In genomic region chr11:97722065-97722464, GRCh38 we compare ENCODE assay signal across 14 cellular contexts.
DNase-seq lines count a peak whose midpoint lies in the region; ATAC-seq, FAIRE-seq and TF ChIP-seq lines count a peak whose summit lies in the region.
"Had no signal": no experiment of that assay in that cellular context is flagged by ENCODE, and none has a peak within 500 bp of the region (broad histone marks: within the 10 kb centered on the region; RNA-seq: fewer than 3 reads in every experiment).

No MANE protein-coding gene starts in this region.

- peak overlapping the region; percentile 41 for H2AFZ ChIP-seq in astrocyte (ENCODE audit: low read depth, low read length)

- no peaks in the 10 kb centered on the region for H3K36me3 Mint-ChIP-seq in Caco-2 (ENCODE audit: insufficient read depth, unreplicated experiment)
- H3K36me3 Mint-ChIP-seq in astrocyte (ENCODE audit: low read depth, unreplicated experiment) = no peaks in the 10 kb centered on the region

- intact Hi-C loops in Caco-2 (cut with micrococcal nuclease; ENCODE audit: unreplicated experiment) = no loop called here

- H3K27ac Mint-ChIP-seq in Caco-2 (ENCODE audit: unreplicated experiment) = peak overlapping the region; percentile 56
- peak overlapping the region; percentile 97 for H3K27ac Mint-ChIP-seq in astrocyte (ENCODE audit: unreplicated experiment)
- H3K27ac Mint-ChIP-seq: activated T-helper 17 cell treated with anti-CD3 and anti-CD28 coated beads, Interleukin-2, amount 50 U/mL, for 72 hours had no signal

- H3K36me3 ChIP-seq in Caco-2 (ENCODE audit: control insufficient read depth, insufficient read depth, low read length) (no peaks in the 10 kb centered on the region), HUES64 (ENCODE audit: insufficient read depth, low read length) (no peaks in the 10 kb centered on the region), astrocyte (ENCODE audit: insufficient read depth, low read length) (no peaks in the 10 kb centered on the region), iPS-20b (ENCODE audit: insufficient read depth, low read depth, low read length) (no peaks in the 10 kb centered on the region)

- H3K27ac ChIP-seq in HUES64 (ENCODE audit: low read depth, low read length) (peak overlapping the region; percentile 81), astrocyte (ENCODE audit: low read depth, low read length) (peak overlapping the region; percentile 82), iPS-20b (ENCODE audit: low read length) (peak overlapping the region; percentile 17)

- 97% methylated on average over 1 of the region's 1 CpG for WGBS in HUES64

- H3K9ac ChIP-seq in HUES64 (ENCODE audit: low read depth, low read length) = no peak overlapping the region
- peak overlapping the region; percentile 57 for H3K9ac ChIP-seq in astrocyte (ENCODE audit: low read length)
- H3K9ac ChIP-seq in iPS-20b (ENCODE audit: low read depth, low read length) = no peak overlapping the region

- H3K9me3 ChIP-seq in Caco-2 (0 out of 2 replicates have a peak, but pooled peaks cover 3% of the 10 kb centered on the region), HUES64 (ENCODE audit: insufficient read depth, low read depth, low read length) (no peaks in the 10 kb centered on the region), astrocyte (ENCODE audit: insufficient read depth, low read depth, low read length) (no peaks in the 10 kb centered on the region), iPS-20b (ENCODE audit: insufficient read depth, low read depth, low read length) (no peaks in the 10 kb centered on the region)

- H3K27me3 Mint-ChIP-seq in Caco-2 (ENCODE audit: insufficient read depth, unreplicated experiment) = no peaks in the 10 kb centered on the region
- H3K27me3 Mint-ChIP-seq in astrocyte (ENCODE audit: low read depth, unreplicated experiment) = no peaks in the 10 kb centered on the region
- H3K27me3 Mint-ChIP-seq: activated T-helper 17 cell treated with anti-CD3 and anti-CD28 coated beads, Interleukin-2, amount 50 U/mL, for 72 hours had no signal

- no peak for FAIRE-seq in astrocyte (lab: Jason Lieb, UNC)
- FAIRE-seq: colon had no signal

- peaks cover 15% of the 10 kb centered on the region for H3K4me1 ChIP-seq in Caco-2
- peaks cover 21% of the 10 kb centered on the region for H3K4me1 ChIP-seq in HUES64 (ENCODE audit: insufficient read depth, low read length)
- peaks cover 18% of the 10 kb centered on the region for H3K4me1 ChIP-seq in astrocyte (ENCODE audit: insufficient read depth, low read length)
- H3K4me1 ChIP-seq in iPS-20b (ENCODE audit: insufficient read depth, low read length) = peaks cover 14% of the 10 kb centered on the region

- TF ChIP-seq CTCF in Caco-2 (IDR thresholded peaks at IDR 0.05; ENCODE audit: insufficient read depth in 1 of 2, low read depth in 1 of 2, low read length in 1 of 2, severe bottlenecking in 1 of 2, unreplicated experiment in 1 of 2) (no peak), astrocyte (IDR thresholded peaks at IDR 0.05; ENCODE audit: insufficient read depth, low read depth, low read length) (no peak)

- H3K4me3 ChIP-seq in Caco-2 (ENCODE audit: low read depth, low read length) (no peak overlapping the region), HUES64 (ENCODE audit: low read length) (no peak overlapping the region), astrocyte (ENCODE audit: insufficient read depth, low read depth, low read length) (no peak overlapping the region), iPS-20b (ENCODE audit: low read length) (no peak overlapping the region)

- BruUV-seq in Caco-2 (replicated peaks; lab: Mats Ljungman, UMichigan) = no TSS peak

- CTCF ChIA-PET in Caco-2 (lab: Charles Lee) = no interaction called here

- H3K4me3 Mint-ChIP-seq in Caco-2 (ENCODE audit: unreplicated experiment) = no peak overlapping the region
- H3K4me3 Mint-ChIP-seq in astrocyte (ENCODE audit: unreplicated experiment) = no peak overlapping the region
- H3K4me3 Mint-ChIP-seq: activated T-helper 17 cell treated with anti-CD3 and anti-CD28 coated beads, Interleukin-2, amount 50 U/mL, for 72 hours had no signal

- peak overlapping the region; percentile 73 for H3K4me2 ChIP-seq in astrocyte (ENCODE audit: low read length)

- POLR2A ChIA-PET in Caco-2 (lab: Charles Lee) = no interaction called here

- ATAC-seq in HG03135 (IDR thresholded peaks at IDR 0.05; ENCODE audit: unreplicated experiment) (no peak), GM21576 (IDR thresholded peaks at IDR 0.05; ENCODE audit: unreplicated experiment) (no peak)
- ATAC-seq: activated T-helper 17 cell treated with anti-CD3 and anti-CD28 coated beads, Interleukin-2, amount 50 U/mL, for 72 hours had no signal

- H3K4me1 Mint-ChIP-seq in Caco-2 (ENCODE audit: low read depth, unreplicated experiment) (peaks cover 19% of the 10 kb centered on the region), astrocyte (ENCODE audit: low read depth, unreplicated experiment) (peaks cover 32% of the 10 kb centered on the region)
- H3K4me1 Mint-ChIP-seq: activated T-helper 17 cell treated with anti-CD3 and anti-CD28 coated beads, Interleukin-2, amount 50 U/mL, for 72 hours had no signal

- H4K20me1 ChIP-seq in astrocyte (ENCODE audit: insufficient read depth, low read length) = no peaks in the 10 kb centered on the region

- peaks cover 10% of the 10 kb centered on the region for H3K9me3 Mint-ChIP-seq in Caco-2 (ENCODE audit: unreplicated experiment)
- H3K9me3 Mint-ChIP-seq in astrocyte (ENCODE audit: unreplicated experiment) = peaks cover 4% of the 10 kb centered on the region

- H3K79me2 ChIP-seq in astrocyte (ENCODE audit: insufficient read depth, low read length) = no peaks in the 10 kb centered on the region

- no peak for DNase-seq in Caco-2
- peak; percentile 90 for DNase-seq in astrocyte (ENCODE audit: low read depth)
- DNase-seq in activated CD4-positive, CD25-positive, alpha-beta regulatory T cell treated with anti-CD3 and anti-CD28 coated beads, Interleukin-2, amount 50 U/mL, for 72 hours = no peak
- DNase-seq in SW480 (ENCODE audit: low spot score) = no peak
- DNase-seq: activated CD4-positive, CD25-positive, alpha-beta regulatory T cell; Karpas-422; OCI-M1; stimulated activated CD4-positive, alpha-beta T cell treated with anti-CD3 and anti-CD28 coated beads, Interleukin-1b, Interleukin-23, amount 100 ng/mL, for 48 hours had no signal

- no peaks in the 10 kb centered on the region for H3K27me3 ChIP-seq in Caco-2 (replicated peaks; ENCODE audit: control insufficient read depth, insufficient read depth, low read length)
- H3K27me3 ChIP-seq in HUES64 (ENCODE audit: insufficient read depth, low read length) = no peaks in the 10 kb centered on the region
- H3K27me3 ChIP-seq in astrocyte (ENCODE audit: insufficient read depth, low read length) = no peaks in the 10 kb centered on the region
- no peaks in the 10 kb centered on the region for H3K27me3 ChIP-seq in iPS-20b (ENCODE audit: insufficient read depth, low read length)

Comparison
In these comparisons a context has a peak if more than half of its experiments do, and no peak if none do; other contexts are left out.
1. H3K27ac ChIP-seq: peak in every context shown above with its lines; median percentile 82 in astrocyte; 81 in HUES64; 17 in iPS-20b.